ENCODE assay signal across 8 cellular contexts in genomic region chr1:116372651-116373444, GRCh38. TPM values are rescaled to one million over a fixed set of nuclear protein-coding genes. Genes with fewer than 3 reads are reported as not detected.
DNase-seq lines count a peak whose midpoint lies in the region; ATAC-seq and TF ChIP-seq lines count a peak whose summit lies in the region.

ATP1A1 (plus strand) TSS chr1:116373244; CDS start chr1:116373512, 268 bp downstream.

- DNase-seq in DMS153 (lab: John Stamatoyannopoulos, UW) = peak; percentile 87
- peak; percentile 96 for DNase-seq in OCI-M1 (lab: John Stamatoyannopoulos, UW)
- DNase-seq in activated T-cell treated with anti-CD3 and anti-CD28 coated beads for 24 hours (ENCODE audit: low read depth) = peak; percentile 93
- DNase-seq in epidermal melanocyte (ENCODE audit: insufficient read length, low spot score) = peak; percentile 63
- peak; percentile 98 for DNase-seq in stimulated activated CD8-positive, alpha-beta memory T cell treated with anti-CD3 and anti-CD28 coated beads, Interleukin-2, amount 100 ng/mL, for 48 hours (ENCODE audit: low read depth in 2 of 2)

- no peaks in the 10 kb centered on the region for H3K9me3 ChIP-seq in mononuclear cell (ENCODE audit: low read depth, low read length)

- TF ChIP-seq RAD21 in Ishikawa (IDR thresholded peaks at IDR 0.05; ENCODE audit: low read depth) = no peak

- peaks cover 48% of the 10 kb centered on the region for H3K4me1 ChIP-seq in mononuclear cell (ENCODE audit: insufficient read depth, low read length)

- H3K27me3 ChIP-seq in mononuclear cell (ENCODE audit: insufficient read depth, low read length) = no peaks in the 10 kb centered on the region

- peak within 1 kb of the TSS; percentile 53 for H3K4me3 ChIP-seq in mononuclear cell (ENCODE audit: low read length)

- peak; percentile 57 for ATAC-seq in GM21619 (IDR thresholded peaks at IDR 0.05; ENCODE audit: unreplicated experiment)

- TF ChIP-seq EP300 in Ishikawa (IDR thresholded peaks at IDR 0.05; ENCODE audit: borderline replicate concordance) = peak; percentile 60

TF ChIP-seq in Ishikawa, 13 proteins besides CTCF, POLR2A, EP300 and RAD21:
- no peak for TF ChIP-seq NFIC (IDR thresholded peaks at IDR 0.05)
- TF ChIP-seq CEBPB (IDR thresholded peaks at IDR 0.05) = 0 out of 2 replicates have a peak, but pooled peaks have one; percentile 1
- TF ChIP-seq, protein P1, sequence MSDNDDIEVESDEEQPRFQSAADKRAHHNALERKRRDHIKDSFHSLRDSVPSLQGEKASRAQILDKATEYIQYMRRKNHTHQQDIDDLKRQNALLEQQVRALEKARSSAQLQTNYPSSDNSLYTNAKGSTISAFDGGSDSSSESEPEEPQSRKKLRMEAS (IDR thresholded peaks at IDR 0.05) = peak; percentile 91
- TF ChIP-seq TEAD4 (IDR thresholded peaks at IDR 0.05) = no peak
- peak; percentile 82; the same call in 1 of the 2 replicates for TF ChIP-seq ZBTB7A (IDR thresholded peaks at IDR 0.05; ENCODE audit: low read depth)
- no peak for TF ChIP-seq FOXM1 (IDR thresholded peaks at IDR 0.05; ENCODE audit: borderline replicate concordance, low read depth)
- peak; percentile 76 for TF ChIP-seq TCF12 (IDR thresholded peaks at IDR 0.05; ENCODE audit: low read depth)
- TF ChIP-seq TAF1 (IDR thresholded peaks at IDR 0.05; ENCODE audit: low read depth) = peak; percentile 74
- TF ChIP-seq YY1 (IDR thresholded peaks at IDR 0.05; ENCODE audit: low read depth) = peak; percentile 36; the same call in 1 of the 2 replicates
- peak; percentile 58; the same call in 1 of the 2 replicates for TF ChIP-seq CREB1 (IDR thresholded peaks at IDR 0.05; ENCODE audit: low read depth)
- TF ChIP-seq, protein P2, sequence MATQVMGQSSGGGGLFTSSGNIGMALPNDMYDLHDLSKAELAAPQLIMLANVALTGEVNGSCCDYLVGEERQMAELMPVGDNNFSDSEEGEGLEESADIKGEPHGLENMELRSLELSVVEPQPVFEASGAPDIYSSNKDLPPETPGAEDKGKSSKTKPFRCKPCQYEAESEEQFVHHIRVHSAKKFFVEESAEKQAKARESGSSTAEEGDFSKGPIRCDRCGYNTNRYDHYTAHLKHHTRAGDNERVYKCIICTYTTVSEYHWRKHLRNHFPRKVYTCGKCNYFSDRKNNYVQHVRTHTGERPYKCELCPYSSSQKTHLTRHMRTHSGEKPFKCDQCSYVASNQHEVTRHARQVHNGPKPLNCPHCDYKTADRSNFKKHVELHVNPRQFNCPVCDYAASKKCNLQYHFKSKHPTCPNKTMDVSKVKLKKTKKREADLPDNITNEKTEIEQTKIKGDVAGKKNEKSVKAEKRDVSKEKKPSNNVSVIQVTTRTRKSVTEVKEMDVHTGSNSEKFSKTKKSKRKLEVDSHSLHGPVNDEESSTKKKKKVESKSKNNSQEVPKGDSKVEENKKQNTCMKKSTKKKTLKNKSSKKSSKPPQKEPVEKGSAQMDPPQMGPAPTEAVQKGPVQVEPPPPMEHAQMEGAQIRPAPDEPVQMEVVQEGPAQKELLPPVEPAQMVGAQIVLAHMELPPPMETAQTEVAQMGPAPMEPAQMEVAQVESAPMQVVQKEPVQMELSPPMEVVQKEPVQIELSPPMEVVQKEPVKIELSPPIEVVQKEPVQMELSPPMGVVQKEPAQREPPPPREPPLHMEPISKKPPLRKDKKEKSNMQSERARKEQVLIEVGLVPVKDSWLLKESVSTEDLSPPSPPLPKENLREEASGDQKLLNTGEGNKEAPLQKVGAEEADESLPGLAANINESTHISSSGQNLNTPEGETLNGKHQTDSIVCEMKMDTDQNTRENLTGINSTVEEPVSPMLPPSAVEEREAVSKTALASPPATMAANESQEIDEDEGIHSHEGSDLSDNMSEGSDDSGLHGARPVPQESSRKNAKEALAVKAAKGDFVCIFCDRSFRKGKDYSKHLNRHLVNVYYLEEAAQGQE (IDR thresholded peaks at IDR 0.05; ENCODE audit: low read depth) = peak; percentile 37; the same call in 1 of the 2 replicates
- TF ChIP-seq USF1 (IDR thresholded peaks at IDR 0.05) = peak; percentile 67
- TF ChIP-seq EGR1 (IDR thresholded peaks at IDR 0.05) = peak; percentile 74

RNA-seq across cellular contexts. Expression of gene ATP1A1, which starts in this region (rescaled TPM):
- 173 TPM for total RNA-seq in mononuclear cell

Comparison
In these comparisons a context has a peak if more than half of its experiments do, and no peak if none do; other contexts are left out.
1. Peak in every context shown above with its lines: DNase-seq, ATAC-seq and H3K4me3 ChIP-seq.